9 cellular contexts compared by ENCODE assay signal in the genomic region with DNA sequence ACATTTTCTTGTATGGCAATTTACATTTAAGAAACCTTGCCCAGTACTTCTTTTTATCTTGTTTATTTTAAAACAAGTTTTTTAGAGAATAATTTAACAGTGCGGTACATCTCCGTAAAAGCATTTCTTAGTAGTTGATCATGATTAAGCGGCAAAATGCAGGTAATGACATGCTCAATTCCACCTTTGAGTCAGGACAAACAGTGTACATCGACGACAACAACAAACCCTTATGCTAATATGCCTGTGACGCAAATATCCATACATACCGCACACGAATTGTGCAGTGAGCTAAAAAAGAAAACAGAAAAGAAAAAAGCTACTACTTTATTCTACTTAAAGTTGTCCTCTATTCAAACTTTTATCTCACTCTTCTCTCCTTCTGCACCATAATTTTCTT. TPM values are rescaled to one million over a fixed set of nuclear protein-coding genes. Genes with fewer than 3 reads are reported as not detected.
A peak's percentile ranks its signal among the peaks of the same experiment; 100 is the strongest.
DNase-seq lines count a peak whose midpoint lies in the region; ATAC-seq, FAIRE-seq and TF ChIP-seq lines count a peak whose summit lies in the region.
"Had no signal": no experiment of that assay in that cellular context is flagged by ENCODE, and none has a peak within 500 bp of the region (broad histone marks: within the 10 kb centered on the region; RNA-seq: fewer than 3 reads in every experiment).

No MANE protein-coding gene starts in this region.

- peak overlapping the region; percentile 95 for H2AFZ ChIP-seq in astrocyte (ENCODE audit: low read depth, low read length)

- peaks cover 18% of the 10 kb centered on the region for H3K4me1 ChIP-seq in astrocyte (ENCODE audit: insufficient read depth, low read length)
- H3K4me1 ChIP-seq in spleen, result peaks cover 0 to 43% (median 16%) of the 10 kb centered on the region in 6 donors

- no peaks in the 10 kb centered on the region for H3K36me3 ChIP-seq in astrocyte (ENCODE audit: insufficient read depth, low read length)
- H3K36me3 ChIP-seq in spleen, result no peaks in the 10 kb centered on the region

- TF ChIP-seq CTCF in HFFc6 (IDR thresholded peaks at IDR 0.05), result no peak
- no peak for TF ChIP-seq CTCF in astrocyte (IDR thresholded peaks at IDR 0.05; ENCODE audit: insufficient read depth, low read depth, low read length)
- TF ChIP-seq CTCF in spleen (IDR thresholded peaks at IDR 0.05 in 8 of 11, conservative IDR thresholded peaks at IDR 0.05 in 3 of 11), result no peak

- WGBS in spleen, 5 donors, result 28 to 39% (median 33%) methylated on average over 8 of the region's 8 CpGs

- H3K27me3 ChIP-seq in astrocyte (ENCODE audit: insufficient read depth, low read length), result no peaks in the 10 kb centered on the region
- H3K27me3 ChIP-seq in spleen (replicated peaks in 1 of 7), result peaks cover 0 to 45% (median 10%) of the 10 kb centered on the region in 7 donors

- H4K20me1 ChIP-seq in astrocyte (ENCODE audit: insufficient read depth, low read length), result no peaks in the 10 kb centered on the region

- no peaks in the 10 kb centered on the region for H3K79me2 ChIP-seq in astrocyte (ENCODE audit: insufficient read depth, low read length)

- H3K27ac Mint-ChIP-seq in HFFc6 (peak overlapping the region; percentile 97), astrocyte (ENCODE audit: unreplicated experiment) (no peak overlapping the region), immature natural killer cell (no peak overlapping the region)
- H3K27ac Mint-ChIP-seq in effector memory CD8-positive, alpha-beta T cell, result no peak overlapping the region
- no peak overlapping the region for H3K27ac Mint-ChIP-seq in activated CD4-positive, alpha-beta memory T cell treated with anti-CD3 and anti-CD28 coated beads for 36 hours
- H3K27ac Mint-ChIP-seq: T-helper 2 cell treated with Interferon-gamma antibody and Interleukin-4, amounts not matched to agents 5 μg/mL and 100 μg/mL, for 36 hours had no signal

- H3K9ac ChIP-seq in astrocyte (ENCODE audit: low read length), result peak overlapping the region; percentile 89

- peak overlapping the region; percentile 65 for H3K27ac ChIP-seq in astrocyte (ENCODE audit: low read depth, low read length)
- peak overlapping the region; percentile 66 to 96 (median 92) for H3K27ac ChIP-seq in spleen

- peaks cover 24% of the 10 kb centered on the region; the same call in 1 of the 2 replicates for H3K36me3 Mint-ChIP-seq in HFFc6 (ENCODE audit: low read depth)
- peaks cover 4% of the 10 kb centered on the region for H3K36me3 Mint-ChIP-seq in astrocyte (ENCODE audit: low read depth, unreplicated experiment)
- H3K36me3 Mint-ChIP-seq in immature natural killer cell, result peaks cover 0 to 4% (median 3%) of the 10 kb centered on the region in 3 donors
- peaks cover 5% of the 10 kb centered on the region for H3K36me3 Mint-ChIP-seq in effector memory CD8-positive, alpha-beta T cell (ENCODE audit: insufficient read depth)
- H3K36me3 Mint-ChIP-seq in activated CD4-positive, alpha-beta memory T cell treated with anti-CD3 and anti-CD28 coated beads for 36 hours, result no peaks in the 10 kb centered on the region

- intact Hi-C loops in spleen (cut with DNase I; ENCODE audit: low total_unique reads), result no loop called here
- intact Hi-C loops in activated CD4-positive, alpha-beta memory T cell treated with anti-CD3 and anti-CD28 coated beads for 36 hours (cut with micrococcal nuclease), result no loop called here

- no peak for ATAC-seq in effector memory CD8-positive, alpha-beta T cell (replicated peaks)

- peak overlapping the region; percentile 100 for H3K4me2 ChIP-seq in astrocyte (ENCODE audit: low read length)

- H3K27me3 Mint-ChIP-seq in HFFc6 (ENCODE audit: insufficient read depth) (peaks cover 3% of the 10 kb centered on the region), astrocyte (ENCODE audit: low read depth, unreplicated experiment) (peaks cover 2% of the 10 kb centered on the region), immature natural killer cell (ENCODE audit: low read depth in 3 of 3) (peaks cover 1 to 3% (median 2%) of the 10 kb centered on the region in 3 donors)
- H3K27me3 Mint-ChIP-seq in effector memory CD8-positive, alpha-beta T cell, result peaks cover 13 to 20% of the 10 kb centered on the region in 2 donors
- H3K27me3 Mint-ChIP-seq in activated CD4-positive, alpha-beta memory T cell treated with anti-CD3 and anti-CD28 coated beads for 36 hours, result peaks cover 27% of the 10 kb centered on the region

- H3K9me3 ChIP-seq in astrocyte (ENCODE audit: insufficient read depth, low read depth, low read length), result no peaks in the 10 kb centered on the region
- H3K9me3 ChIP-seq in spleen, result no peaks in the 10 kb centered on the region

- H3K4me3 ChIP-seq in astrocyte (ENCODE audit: insufficient read depth, low read depth, low read length), result peak overlapping the region; percentile 80
- H3K4me3 ChIP-seq in spleen, result peak overlapping the region; percentile 1 to 72 (median 49)

- no peak for DNase-seq in HFFc6
- DNase-seq in astrocyte (ENCODE audit: low read depth), result no peak
- DNase-seq in immature natural killer cell, result no peak
- no peak for DNase-seq in spleen
- no peak for DNase-seq in NAMALWA (ENCODE audit: low spot score)
- DNase-seq in effector memory CD8-positive, alpha-beta T cell, result no peak
- DNase-seq in activated CD4-positive, alpha-beta memory T cell treated with anti-CD3 and anti-CD28 coated beads for 36 hours, result no peak
- DNase-seq in T-helper 9 cell, result no peak

- POLR2A ChIA-PET in activated CD4-positive, alpha-beta memory T cell treated with anti-CD3 and anti-CD28 coated beads for 36 hours (lab: Charles Lee), result no interaction called here

- no peak for FAIRE-seq in astrocyte (lab: Jason Lieb, UNC)

- CTCF ChIA-PET in activated CD4-positive, alpha-beta memory T cell treated with anti-CD3 and anti-CD28 coated beads for 36 hours (lab: Charles Lee), result no interaction called here

- H3K4me1 Mint-ChIP-seq in HFFc6 (ENCODE audit: low read depth) (peaks cover 60% of the 10 kb centered on the region), astrocyte (ENCODE audit: low read depth, unreplicated experiment) (peaks cover 4% of the 10 kb centered on the region), immature natural killer cell (peaks cover 0 to 5% of the 10 kb centered on the region in 2 donors)
- H3K4me1 Mint-ChIP-seq in effector memory CD8-positive, alpha-beta T cell (ENCODE audit: low read depth in 2 of 2), result no peaks in the 10 kb centered on the region
- peaks cover 2% of the 10 kb centered on the region for H3K4me1 Mint-ChIP-seq in activated CD4-positive, alpha-beta memory T cell treated with anti-CD3 and anti-CD28 coated beads for 36 hours (ENCODE audit: low read depth)

- TF ChIP-seq POLR2A in spleen (IDR thresholded peaks at IDR 0.05), result no peak

- peak overlapping the region; percentile 95 for H3K4me3 Mint-ChIP-seq in HFFc6
- peak overlapping the region; percentile 97 for H3K4me3 Mint-ChIP-seq in astrocyte (ENCODE audit: unreplicated experiment)
- peak overlapping the region in 3 of 5 donors; percentile 15 to 76 (median 58) for H3K4me3 Mint-ChIP-seq in immature natural killer cell
- no peak overlapping the region for H3K4me3 Mint-ChIP-seq in effector memory CD8-positive, alpha-beta T cell
- H3K4me3 Mint-ChIP-seq in activated CD4-positive, alpha-beta memory T cell treated with anti-CD3 and anti-CD28 coated beads for 36 hours, result no peak overlapping the region
- H3K4me3 Mint-ChIP-seq: T-helper 2 cell treated with Interferon-gamma antibody and Interleukin-4, amounts not matched to agents 5 μg/mL and 100 μg/mL, for 36 hours had no signal

- no peaks in the 10 kb centered on the region for H3K9me3 Mint-ChIP-seq in HFFc6
- H3K9me3 Mint-ChIP-seq in astrocyte (ENCODE audit: unreplicated experiment), result peaks cover under 1% of the 10 kb centered on the region
- peaks cover 0 to 43% (median 15%) of the 10 kb centered on the region in 6 donors for H3K9me3 Mint-ChIP-seq in immature natural killer cell
- peaks cover 2 to 11% of the 10 kb centered on the region in 2 donors for H3K9me3 Mint-ChIP-seq in effector memory CD8-positive, alpha-beta T cell
- H3K9me3 Mint-ChIP-seq in activated CD4-positive, alpha-beta memory T cell treated with anti-CD3 and anti-CD28 coated beads for 36 hours, result no peaks in the 10 kb centered on the region
- H3K9me3 Mint-ChIP-seq: T-helper 2 cell treated with Interferon-gamma antibody and Interleukin-4, amounts not matched to agents 5 μg/mL and 100 μg/mL, for 36 hours had no signal

RNA-seq across cellular contexts. Expression of gene MAGI2, which starts 1.9 kb away (rescaled TPM):
- total RNA-seq in HFFc6 (2021; fragmentation: NEBNext Ultra II Directional; extraction: Animal tissue kit (Norgen Biotek cat#: 25700)), result 1 to 10 TPM; 7.1 to 9.8 (median 8.5) TPM
- total RNA-seq in astrocyte (5.4 and 5.8 TPM in 2 replicates), spleen (10 to 100 TPM in 5 of 7 donors, 1 to 10 TPM in 2; 4.4 to 18.1 (median 14.0) TPM)
- polyA plus RNA-seq in immature natural killer cell (not detected), spleen (1 to 10 TPM in 1 of 3 donors, under 1 TPM in 2; 0.74 to 1.4 (median 0.77) TPM)
- under 1 TPM; 0.17 TPM for total RNA-seq in activated CD4-positive, alpha-beta memory T cell treated with anti-CD3 and anti-CD28 coated beads for 36 hours

Comparison
In these comparisons a context has a peak if more than half of its experiments do, and no peak if none do; other contexts are left out.
1. H3K4me3 Mint-ChIP-seq: peak in HFFc6 (single experiment), astrocyte (single experiment) and immature natural killer cell (3 of 5); none in effector memory CD8-positive, alpha-beta T cell (0 of 2) and activated CD4-positive, alpha-beta memory T cell treated with anti-CD3 and anti-CD28 coated beads for 36 hours (single experiment).